In genomic region chr11:17598700-17599459, GRCh38 we compare ENCODE assay signal across 8 cellular contexts. TPM values are rescaled to one million over a fixed set of nuclear protein-coding genes. Genes with fewer than 3 reads are reported as not detected.
DNase-seq lines count a peak whose midpoint lies in the region; ATAC-seq and TF ChIP-seq lines count a peak whose summit lies in the region.

No MANE protein-coding gene starts in this region.

- no peak for TF ChIP-seq POLR2A in esophagus muscularis mucosa (IDR thresholded peaks at IDR 0.05; ENCODE audit: low read depth)

- 36% methylated on average over 12 of the region's 17 CpGs for WGBS in esophagus muscularis mucosa

- peak; percentile 71 for ATAC-seq in GM19324 (IDR thresholded peaks at IDR 0.05; ENCODE audit: low FRiP score, unreplicated experiment)
- peak; percentile 83 for ATAC-seq in HG03439 (IDR thresholded peaks at IDR 0.05; ENCODE audit: unreplicated experiment)
- peak; percentile 79 for ATAC-seq in naive thymus-derived CD4-positive, alpha-beta T cell

- H3K4me1 ChIP-seq in CD4-positive, alpha-beta memory T cell (ENCODE audit: insufficient read depth, low read length): no peaks in the 10 kb centered on the region
- no peaks in the 10 kb centered on the region for H3K4me1 ChIP-seq in esophagus muscularis mucosa
- H3K4me1 ChIP-seq in naive thymus-derived CD4-positive, alpha-beta T cell (ENCODE audit: control insufficient read depth in 2 of 2, insufficient read depth in 2 of 2, low read length in 2 of 2): no peaks in the 10 kb centered on the region

- no peak overlapping the region for H3K4me3 ChIP-seq in CD4-positive, alpha-beta memory T cell (ENCODE audit: low read length in 2 of 2)
- no peak overlapping the region for H3K4me3 ChIP-seq in esophagus muscularis mucosa
- H3K4me3 ChIP-seq in naive thymus-derived CD4-positive, alpha-beta T cell (ENCODE audit: low read length): no peak overlapping the region

- no peak overlapping the region for H3K27ac ChIP-seq in CD4-positive, alpha-beta memory T cell (ENCODE audit: low read depth, low read length)
- no peak overlapping the region for H3K27ac ChIP-seq in esophagus muscularis mucosa (replicated peaks in 1 of 4)
- H3K27ac ChIP-seq in naive thymus-derived CD4-positive, alpha-beta T cell (ENCODE audit: low read depth, low read length): no peak overlapping the region

- intact Hi-C loops in CD4-positive, alpha-beta memory T cell (cut with micrococcal nuclease): no loop called here
- intact Hi-C loops in esophagus muscularis mucosa (cut with DNase I): loop anchor here (5.0 kb wide), 1 partner anchor 378 kb away; no protein-coding TSS in a partner anchor
- intact Hi-C loops in naive thymus-derived CD4-positive, alpha-beta T cell (cut with micrococcal nuclease): loop anchor here in 1 of 2 donors (1.0 to 2.0 kb wide), 2 partner anchors 132 to 379 kb away; no protein-coding TSS in a partner anchor

- no peaks in the 10 kb centered on the region for H3K9me3 ChIP-seq in CD4-positive, alpha-beta memory T cell (ENCODE audit: control insufficient read depth in 1 of 2, low read length in 2 of 2)
- H3K9me3 ChIP-seq in esophagus muscularis mucosa: no peaks in the 10 kb centered on the region
- no peaks in the 10 kb centered on the region for H3K9me3 ChIP-seq in naive thymus-derived CD4-positive, alpha-beta T cell (ENCODE audit: control insufficient read depth in 2 of 3, low read length in 3 of 3)

- no peak overlapping the region for H3K4me3 Mint-ChIP-seq in CD4-positive, alpha-beta memory T cell
- H3K4me3 Mint-ChIP-seq in naive thymus-derived CD4-positive, alpha-beta T cell: no peak overlapping the region

- H3K27me3 Mint-ChIP-seq in CD4-positive, alpha-beta memory T cell: peaks cover 0 to 8% of the 10 kb centered on the region in 2 donors
- peaks cover 0 to 13% (median 0%) of the 10 kb centered on the region in 5 donors for H3K27me3 Mint-ChIP-seq in naive thymus-derived CD4-positive, alpha-beta T cell

- CTCF ChIA-PET in CD4-positive, alpha-beta memory T cell (lab: Charles Lee; ENCODE audit: partially characterized antibody): interaction anchor here (1.0 to 1.7 kb wide), 13 partner anchors 10 to 379 kb away, joined by 3 to 6 read pairs (median 3); partner anchors contain the start of gene OTOG
- CTCF ChIA-PET in naive thymus-derived CD4-positive, alpha-beta T cell (lab: Charles Lee): interaction anchor here (0.6 to 1.5 kb wide), 2 partner anchors 13 to 527 kb away, joined by 3 to 5 read pairs; no protein-coding TSS in a partner anchor

- H3K27me3 ChIP-seq in CD4-positive, alpha-beta memory T cell (ENCODE audit: insufficient read depth, low read length): no peaks in the 10 kb centered on the region
- H3K27me3 ChIP-seq in esophagus muscularis mucosa: peaks cover 0 to 25% (median 0%) of the 10 kb centered on the region in 4 donors
- H3K27me3 ChIP-seq in naive thymus-derived CD4-positive, alpha-beta T cell (ENCODE audit: control insufficient read depth in 2 of 2, insufficient read depth in 2 of 2, low read length in 2 of 2): no peaks in the 10 kb centered on the region

- peak; percentile 79 to 97 (median 82) for TF ChIP-seq CTCF in esophagus muscularis mucosa (IDR thresholded peaks at IDR 0.05)

- H3K4me1 Mint-ChIP-seq in CD4-positive, alpha-beta memory T cell: peaks cover 0 to 2% (median 0%) of the 10 kb centered on the region in 4 donors
- peaks cover 0 to 6% (median 0%) of the 10 kb centered on the region in 7 donors for H3K4me1 Mint-ChIP-seq in naive thymus-derived CD4-positive, alpha-beta T cell

- H3K27ac Mint-ChIP-seq in CD4-positive, alpha-beta memory T cell: no peak overlapping the region
- H3K27ac Mint-ChIP-seq in naive thymus-derived CD4-positive, alpha-beta T cell: no peak overlapping the region

- TF ChIP-seq EP300 in esophagus muscularis mucosa (IDR thresholded peaks at IDR 0.05): no peak

- H3K36me3 ChIP-seq in CD4-positive, alpha-beta memory T cell (ENCODE audit: insufficient read depth, low read length): no peaks in the 10 kb centered on the region
- no peaks in the 10 kb centered on the region for H3K36me3 ChIP-seq in esophagus muscularis mucosa
- H3K36me3 ChIP-seq in naive thymus-derived CD4-positive, alpha-beta T cell (ENCODE audit: control insufficient read depth in 2 of 3, insufficient read depth in 3 of 3, low read length in 3 of 3): no peaks in the 10 kb centered on the region

- H3K9me3 Mint-ChIP-seq in CD4-positive, alpha-beta memory T cell: peaks cover 0 to 3% (median 0%) of the 10 kb centered on the region in 8 donors
- H3K9me3 Mint-ChIP-seq in naive thymus-derived CD4-positive, alpha-beta T cell: peaks cover 0 to 7% (median 0%) of the 10 kb centered on the region in 11 donors

- peak; percentile 35 to 51 (median 41) for DNase-seq in CD4-positive, alpha-beta memory T cell
- DNase-seq in NCI-H82 treated with DMSO at 0.1 percent for 48 hours (lab: John Stamatoyannopoulos, UW; ENCODE audit: unreplicated experiment) (peak; percentile 42), esophagus muscularis mucosa (ENCODE audit: extremely low spot score) (peak; percentile 92)
- DNase-seq in activated CD8-positive, alpha-beta memory T cell treated with anti-CD3 and anti-CD28 coated beads, Interleukin-2, amount 50 U/mL, for 48 hours: peak; percentile 91
- peak; percentile 16 to 72 (median 42) for DNase-seq in naive thymus-derived CD4-positive, alpha-beta T cell
- peak; percentile 33 to 42 for DNase-seq in stimulated activated CD8-positive, alpha-beta memory T cell treated with anti-CD3 and anti-CD28 coated beads, Interleukin-7, amount 100 ng/mL, for 4 hours (ENCODE audit: low read depth in 2 of 2)

- POLR2A ChIA-PET in CD4-positive, alpha-beta memory T cell (lab: Charles Lee; ENCODE audit: partially characterized antibody): no interaction called here
- POLR2A ChIA-PET in naive thymus-derived CD4-positive, alpha-beta T cell (lab: Charles Lee): no interaction called here

- H3K36me3 Mint-ChIP-seq in CD4-positive, alpha-beta memory T cell: no peaks in the 10 kb centered on the region
- no peaks in the 10 kb centered on the region for H3K36me3 Mint-ChIP-seq in naive thymus-derived CD4-positive, alpha-beta T cell

RNA-seq across cellular contexts. Expression of gene OTOG, which starts 51.8 kb away (rescaled TPM):
- not detected for total RNA-seq in CD4-positive, alpha-beta memory T cell
- polyA plus RNA-seq in CD4-positive, alpha-beta memory T cell: not detected
- not detected for total RNA-seq in esophagus muscularis mucosa
- total RNA-seq in naive thymus-derived CD4-positive, alpha-beta T cell: not detected
- not detected for polyA plus RNA-seq in naive thymus-derived CD4-positive, alpha-beta T cell

RNA-seq across cellular contexts. Expression of gene USH1C, which starts 54.7 kb away (rescaled TPM):
- not detected for total RNA-seq in CD4-positive, alpha-beta memory T cell
- polyA plus RNA-seq in CD4-positive, alpha-beta memory T cell: not detected
- total RNA-seq in esophagus muscularis mucosa: not detected
- total RNA-seq in naive thymus-derived CD4-positive, alpha-beta T cell: not detected
- polyA plus RNA-seq in naive thymus-derived CD4-positive, alpha-beta T cell: not detected

Comparison
In these comparisons a context has a peak if more than half of its experiments do, and no peak if none do; other contexts are left out.
1. DNase-seq: peak in every context shown above with its lines; median percentile 92 in esophagus muscularis mucosa; 91 in activated CD8-positive, alpha-beta memory T cell treated with anti-CD3 and anti-CD28 coated beads, Interleukin-2, amount 50 U/mL, for 48 hours; 42 in NCI-H82 treated with DMSO at 0.1 percent for 48 hours; 42 in naive thymus-derived CD4-positive, alpha-beta T cell; 41 in CD4-positive, alpha-beta memory T cell; 38 in stimulated activated CD8-positive, alpha-beta memory T cell treated with anti-CD3 and anti-CD28 coated beads, Interleukin-7, amount 100 ng/mL, for 4 hours.